Comparison of ENCODE assay signal across 8 cellular contexts in the genomic region with DNA sequence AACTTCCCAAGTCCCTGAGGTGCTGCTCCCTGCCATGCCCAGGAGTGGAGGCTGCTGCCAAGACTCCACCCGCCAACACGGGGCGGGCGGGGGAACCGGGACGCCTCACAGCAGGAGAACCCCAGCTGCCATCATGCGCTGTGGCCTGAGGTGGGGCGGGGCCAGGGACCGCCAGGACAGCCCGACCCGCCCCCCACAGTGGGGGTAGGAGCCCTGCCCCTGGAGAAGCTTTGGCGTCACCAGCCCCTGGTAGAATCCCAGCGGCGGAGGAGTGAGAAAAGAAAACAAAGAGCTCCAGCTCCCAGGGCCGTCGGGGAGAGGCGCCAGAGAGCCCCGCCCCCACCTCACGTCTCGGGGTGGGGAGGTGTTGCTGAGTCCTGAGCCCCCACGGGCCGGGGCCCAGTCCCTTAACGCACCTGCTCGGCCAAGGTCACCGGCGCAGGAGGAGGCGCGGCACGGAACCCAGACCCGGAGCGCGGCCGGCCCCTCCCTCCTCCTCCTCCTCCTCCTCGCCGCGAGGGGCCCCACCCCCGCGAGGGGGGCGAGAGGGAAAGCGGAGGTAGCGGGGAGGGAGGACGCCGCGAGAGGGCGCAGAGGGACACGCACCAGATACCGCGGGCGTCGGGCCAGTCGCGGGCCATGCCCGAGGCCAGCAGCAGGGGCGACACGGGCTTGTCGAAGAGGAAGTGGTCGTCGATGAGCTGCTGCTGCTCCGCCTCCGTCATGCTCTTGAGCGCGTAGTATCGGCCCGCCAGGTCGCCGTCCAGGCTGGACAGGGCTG. TPM values are rescaled to one million over a fixed set of nuclear protein-coding genes. Genes with fewer than 3 reads are reported as not detected.
DNase-seq lines count a peak whose midpoint lies in the region; ATAC-seq and TF ChIP-seq lines count a peak whose summit lies in the region.

No MANE protein-coding gene starts in this region.

- peak overlapping the region; percentile 54 for H3K4me3 Mint-ChIP-seq in WTC11

- H3K9me3 ChIP-seq in AG04450 (ENCODE audit: control insufficient read depth, insufficient read depth, low read length): peaks cover 6% of the 10 kb centered on the region

- no peaks in the 10 kb centered on the region for H3K9me3 Mint-ChIP-seq in WTC11

- TF ChIP-seq CTCF in AG04450 (IDR thresholded peaks at IDR 0.05; ENCODE audit: low read depth, low read length) (peak; percentile 55), WTC11 (IDR thresholded peaks at IDR 0.05) (peak; percentile 35; the same call in 1 of the 2 replicates), kidney epithelial cell (IDR thresholded peaks at IDR 0.05; ENCODE audit: insufficient read depth, low read length, poor library complexity, severe bottlenecking) (peak; percentile 45)

- H3K27me3 ChIP-seq in AG04450 (ENCODE audit: control insufficient read depth, insufficient read depth, low read length): peaks cover 20% of the 10 kb centered on the region
- H3K27me3 ChIP-seq in kidney epithelial cell (ENCODE audit: control insufficient read depth, insufficient read depth, low read length): peaks cover 12% of the 10 kb centered on the region

- H3K36me3 ChIP-seq in kidney epithelial cell (ENCODE audit: control insufficient read depth, insufficient read depth, low read length): no peaks in the 10 kb centered on the region

- H3K4me1 Mint-ChIP-seq in WTC11: peaks cover 22% of the 10 kb centered on the region

- POLR2A ChIA-PET in AG04450 (lab: Yijun Ruan, JAX): interaction anchor here (0.8 to 1.0 kb wide), 2 partner anchors 8 to 26 kb away, joined by 4 to 5 read pairs; a partner anchor contains a TSS
- POLR2A ChIA-PET in WTC11 (lab: Charles Lee): interaction anchor here (0.9 to 8.3 kb wide), 4 partner anchors 9 to 21 kb away, joined by 3 to 65 read pairs (median 4); a partner anchor contains a TSS

- DNase-seq in AG04450 (ENCODE audit: low read depth, low spot score): no peak
- DNase-seq in NCI-H2107 (lab: John Stamatoyannopoulos, UW): peak; percentile 77
- peak; percentile 79 for DNase-seq in WTC11 (ENCODE audit: low spot score)
- DNase-seq in cerebellar cortex (ENCODE audit: low spot score): peak; percentile 69
- DNase-seq in kidney epithelial cell (ENCODE audit: low read depth): no peak
- peak; percentile 34 for DNase-seq in stimulated activated CD4-positive, alpha-beta T cell treated with anti-CD3 and anti-CD28 coated beads, Interleukin-1b, Interleukin-23, amount 100 ng/mL, for 48 hours

- ATAC-seq in GM19438 (IDR thresholded peaks at IDR 0.05; ENCODE audit: low read depth, unreplicated experiment): peak; percentile 55
- ATAC-seq in WTC11: peak; percentile 8
- no peak for ATAC-seq in GM21619 (IDR thresholded peaks at IDR 0.05; ENCODE audit: unreplicated experiment)

- peaks cover 27% of the 10 kb centered on the region for H3K27me3 Mint-ChIP-seq in WTC11 (ENCODE audit: low read depth)

- H3K4me3 ChIP-seq in AG04450 (ENCODE audit: low read depth, low read length) (peak overlapping the region; percentile 41), kidney epithelial cell (ENCODE audit: low read depth, low read length) (peak overlapping the region; percentile 59)

- H3K36me3 Mint-ChIP-seq in WTC11: peaks cover 12% of the 10 kb centered on the region

- CTCF ChIA-PET in AG04450 (lab: Charles Lee) (interaction anchor here (0.7 to 1.4 kb wide), 4 partner anchors 9 to 34 kb away, joined by 3 to 5 read pairs (median 4); no protein-coding TSS in a partner anchor), WTC11 (lab: Charles Lee) (interaction anchor here (0.6 to 12.2 kb wide), 12 partner anchors 8 to 416 kb away, joined by 3 to 455 read pairs (median 8); a partner anchor contains a TSS)

- H3K27ac ChIP-seq in AG04450 (ENCODE audit: low read depth, low read length): no peak overlapping the region

- H3K27ac Mint-ChIP-seq in WTC11: no peak overlapping the region

TF ChIP-seq in WTC11, 78 proteins besides CTCF, POLR2A, EP300 and RAD21 (continues in another document):
- TF ChIP-seq NR3C1 (CRISPR knock-in tag; conservative IDR thresholded peaks at IDR 0.05; ENCODE audit: low read depth): no peak
- TF ChIP-seq, protein P1, sequence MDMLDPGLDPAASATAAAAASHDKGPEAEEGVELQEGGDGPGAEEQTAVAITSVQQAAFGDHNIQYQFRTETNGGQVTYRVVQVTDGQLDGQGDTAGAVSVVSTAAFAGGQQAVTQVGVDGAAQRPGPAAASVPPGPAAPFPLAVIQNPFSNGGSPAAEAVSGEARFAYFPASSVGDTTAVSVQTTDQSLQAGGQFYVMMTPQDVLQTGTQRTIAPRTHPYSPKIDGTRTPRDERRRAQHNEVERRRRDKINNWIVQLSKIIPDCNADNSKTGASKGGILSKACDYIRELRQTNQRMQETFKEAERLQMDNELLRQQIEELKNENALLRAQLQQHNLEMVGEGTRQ (CRISPR knock-in tag; IDR thresholded peaks at IDR 0.05): no peak
- TF ChIP-seq, protein P2, sequence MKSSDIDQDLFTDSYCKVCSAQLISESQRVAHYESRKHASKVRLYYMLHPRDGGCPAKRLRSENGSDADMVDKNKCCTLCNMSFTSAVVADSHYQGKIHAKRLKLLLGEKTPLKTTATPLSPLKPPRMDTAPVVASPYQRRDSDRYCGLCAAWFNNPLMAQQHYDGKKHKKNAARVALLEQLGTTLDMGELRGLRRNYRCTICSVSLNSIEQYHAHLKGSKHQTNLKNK (CRISPR knock-in tag; IDR thresholded peaks at IDR 0.05): no peak
- TF ChIP-seq, protein P3, sequence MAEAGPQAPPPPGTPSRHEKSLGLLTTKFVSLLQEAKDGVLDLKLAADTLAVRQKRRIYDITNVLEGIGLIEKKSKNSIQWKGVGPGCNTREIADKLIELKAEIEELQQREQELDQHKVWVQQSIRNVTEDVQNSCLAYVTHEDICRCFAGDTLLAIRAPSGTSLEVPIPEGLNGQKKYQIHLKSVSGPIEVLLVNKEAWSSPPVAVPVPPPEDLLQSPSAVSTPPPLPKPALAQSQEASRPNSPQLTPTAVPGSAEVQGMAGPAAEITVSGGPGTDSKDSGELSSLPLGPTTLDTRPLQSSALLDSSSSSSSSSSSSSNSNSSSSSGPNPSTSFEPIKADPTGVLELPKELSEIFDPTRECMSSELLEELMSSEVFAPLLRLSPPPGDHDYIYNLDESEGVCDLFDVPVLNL (CRISPR knock-in tag; IDR thresholded peaks at IDR 0.05; ENCODE audit: borderline replicate concordance, low read depth): peak; percentile 73; the same call in 1 of the 2 replicates
- TF ChIP-seq ZNF232 (CRISPR knock-in tag; IDR thresholded peaks at IDR 0.05): peak; percentile 77; the same call in 1 of the 2 replicates
- 0 out of 2 replicates have a peak, but pooled peaks have one; percentile 60 for TF ChIP-seq MYBL2 (CRISPR knock-in tag; IDR thresholded peaks at IDR 0.05)
- TF ChIP-seq, protein P4, sequence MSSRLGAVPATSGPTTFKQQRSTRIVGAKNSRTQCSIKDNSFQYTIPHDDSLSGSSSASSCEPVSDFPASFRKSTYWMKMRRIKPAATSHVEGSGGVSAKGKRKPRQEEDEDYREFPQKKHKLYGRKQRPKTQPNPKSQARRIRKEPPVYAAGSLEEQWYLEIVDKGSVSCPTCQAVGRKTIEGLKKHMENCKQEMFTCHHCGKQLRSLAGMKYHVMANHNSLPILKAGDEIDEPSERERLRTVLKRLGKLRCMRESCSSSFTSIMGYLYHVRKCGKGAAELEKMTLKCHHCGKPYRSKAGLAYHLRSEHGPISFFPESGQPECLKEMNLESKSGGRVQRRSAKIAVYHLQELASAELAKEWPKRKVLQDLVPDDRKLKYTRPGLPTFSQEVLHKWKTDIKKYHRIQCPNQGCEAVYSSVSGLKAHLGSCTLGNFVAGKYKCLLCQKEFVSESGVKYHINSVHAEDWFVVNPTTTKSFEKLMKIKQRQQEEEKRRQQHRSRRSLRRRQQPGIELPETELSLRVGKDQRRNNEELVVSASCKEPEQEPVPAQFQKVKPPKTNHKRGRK (CRISPR knock-in tag; IDR thresholded peaks at IDR 0.05; ENCODE audit: borderline replicate concordance): no peak
- TF ChIP-seq MXD4 (CRISPR knock-in tag; IDR thresholded peaks at IDR 0.05; ENCODE audit: borderline replicate concordance): no peak
- no peak for TF ChIP-seq RELA (CRISPR knock-in tag; IDR thresholded peaks at IDR 0.05; ENCODE audit: borderline replicate concordance)
- TF ChIP-seq GTF2I (CRISPR knock-in tag; conservative IDR thresholded peaks at IDR 0.05): no peak
- TF ChIP-seq ZNF396 (CRISPR knock-in tag; IDR thresholded peaks at IDR 0.05; ENCODE audit: borderline replicate concordance): no peak

RNA-seq across cellular contexts. Expression of a gene that starts 1.8 kb away (rescaled TPM):
- 11.7 and 12.9 TPM in 2 replicates for polyA plus RNA-seq in AG04450 (2011; rRNA removed)
- polyA minus RNA-seq in AG04450 (2011; rRNA and poly(A)+ RNA removed): 7.0 and 8.3 TPM in 2 replicates
- total RNA-seq in WTC11 (2021) (529 to 555 TPM (median 531 TPM) in 3 replicates), kidney epithelial cell (67.7 and 78.7 TPM in 2 replicates)

RNA-seq across cellular contexts. Expression of a gene that starts 8.1 kb away (rescaled TPM):
- polyA plus RNA-seq in AG04450 (2011; rRNA removed): 4.4 and 6.1 TPM in 2 replicates
- 2.7 and 3.7 TPM in 2 replicates for polyA minus RNA-seq in AG04450 (2011; rRNA and poly(A)+ RNA removed)
- total RNA-seq in WTC11 (2021): 11.8 to 15.5 TPM (median 12.3 TPM) in 3 replicates
- 15.6 and 17.1 TPM in 2 replicates for total RNA-seq in kidney epithelial cell

RNA-seq across cellular contexts. Expression of a gene that starts 41.6 kb away (rescaled TPM):
- 10.5 and 12.5 TPM in 2 replicates for polyA plus RNA-seq in AG04450 (2011; rRNA removed)
- polyA minus RNA-seq in AG04450 (2011; rRNA and poly(A)+ RNA removed): 12.7 and 15.0 TPM in 2 replicates
- total RNA-seq in WTC11 (2021): 23.9 to 29.2 TPM (median 24.8 TPM) in 3 replicates
- total RNA-seq in kidney epithelial cell: 37.9 and 40.8 TPM in 2 replicates

RNA-seq across cellular contexts. Expression of a gene that starts 41.9 kb away (rescaled TPM):
- 25.8 and 29.8 TPM in 2 replicates for polyA plus RNA-seq in AG04450 (2011; rRNA removed)
- 5.7 and 6.3 TPM in 2 replicates for polyA minus RNA-seq in AG04450 (2011; rRNA and poly(A)+ RNA removed)
- total RNA-seq in WTC11 (2021) (34.7 to 36.7 TPM (median 36.4 TPM) in 3 replicates), kidney epithelial cell (83.8 and 86.7 TPM in 2 replicates)

Comparison
In these comparisons a context has a peak if more than half of its experiments do, and no peak if none do; other contexts are left out.
1. DNase-seq: peak in NCI-H2107 (single experiment), WTC11 (single experiment), cerebellar cortex (single experiment) and stimulated activated CD4-positive, alpha-beta T cell treated with anti-CD3 and anti-CD28 coated beads, Interleukin-1b, Interleukin-23, amount 100 ng/mL, for 48 hours (single experiment); none in AG04450 (single experiment) and kidney epithelial cell (single experiment).
2. Peak in every context shown above with its lines, with median percentiles within 50 percentile points of each other: CTCF ChIP-seq.